ENCODE assay signal across 28 cellular contexts in the genomic region with DNA sequence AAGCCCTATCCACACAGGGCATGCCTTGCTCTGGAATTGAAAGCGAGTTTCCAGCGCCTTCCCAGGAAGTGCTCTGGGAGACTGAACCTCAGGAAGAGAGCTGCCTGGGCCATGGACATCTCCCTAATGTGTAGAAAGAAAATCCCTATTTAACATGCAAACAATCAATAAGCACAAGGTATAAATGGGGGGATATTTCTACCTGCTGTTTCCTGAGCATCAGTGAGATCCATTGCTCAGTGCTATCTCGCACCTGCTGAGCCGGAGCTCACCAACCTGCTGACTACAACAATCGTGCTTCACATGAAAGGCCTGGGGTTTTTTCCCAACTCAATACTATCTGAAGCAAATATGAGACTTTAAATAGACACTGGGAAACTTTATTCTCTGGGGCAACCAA.
"Had no signal": no experiment of that assay in that cellular context is flagged by ENCODE, and none has a peak within 500 bp of the region (broad histone marks: within the 10 kb centered on the region; RNA-seq: fewer than 3 reads in every experiment).

No MANE protein-coding gene starts in this region.

- H3K27me3 ChIP-seq: testis, thyroid gland, vagina had no signal

- H3K9ac ChIP-seq: parathyroid adenoma had no signal

- ATAC-seq: heart left ventricle; mucosa of descending colon; naive thymus-derived CD4-positive, alpha-beta T cell; natural killer cell treated with Interleukin-12 subunit alpha and Interleukin-12 subunit beta and Interleukin-15 and Interleukin-18, amount 100 ng/mL, for 72 hours; right cardiac atrium; sciatic nerve; stimulated activated memory B cell treated with anti-CD40 and anti-IgM and Interleukin-4, amounts not matched to agents 10 μg/mL and 1 μg/mL and 100 μg/mL, for 72 hours; stimulated activated naive CD8-positive, alpha-beta T cell treated with anti-CD3 and anti-CD28 coated beads, Interleukin-15, amount 100 ng/mL, for 72 hours had no signal

- H3K27ac ChIP-seq: heart left ventricle, left ventricle myocardium inferior, parathyroid adenoma, testis, thyroid gland, vagina had no signal

- DNase-seq: glutamatergic neuron; heart left ventricle; hypothalamus; immature natural killer cell; left ventricle myocardium inferior; midbrain; mucosa of descending colon; naive thymus-derived CD4-positive, alpha-beta T cell; nucleus accumbens; retina; right cardiac atrium; small intestine; stimulated activated CD4-positive, alpha-beta T cell treated with anti-CD3 and anti-CD28 coated beads, Interleukin-1b, Interleukin-23, amount 100 ng/mL, for 48 hours; stimulated activated CD4-positive, alpha-beta T cell treated with anti-CD3 and anti-CD28 coated beads, Interleukin-2, amount 100 ng/mL, for 48 hours; stimulated activated CD4-positive, alpha-beta T cell treated with anti-CD3 and anti-CD28 coated beads, Interleukin-4, amount 100 ng/mL, for 4 hours; stimulated activated CD8-positive, alpha-beta memory T cell treated with anti-CD3 and anti-CD28 coated beads, Interleukin-4, amount 100 ng/mL, for 48 hours; stimulated activated naive CD4-positive, alpha-beta T cell treated with Interleukin-2 at 50 U/mL for 16 hours; stimulated activated naive CD8-positive, alpha-beta T cell treated with anti-CD3 and anti-CD28 coated beads, Interleukin-15, amount 100 ng/mL, for 72 hours; testis; thyroid gland; trophoblast cell had no signal

- H3K36me3 ChIP-seq: heart left ventricle, left ventricle myocardium inferior, thyroid gland, vagina had no signal

- FAIRE-seq: islet of Langerhans, small intestine had no signal

- H3K4me1 ChIP-seq: heart left ventricle, left ventricle myocardium inferior, parathyroid adenoma, thyroid gland, vagina had no signal

- H3K9me3 ChIP-seq: heart left ventricle, left ventricle myocardium inferior, mucosa of descending colon, testis, thyroid gland, vagina had no signal

- H3K4me3 ChIP-seq: heart left ventricle, left ventricle myocardium inferior, lung, mucosa of descending colon, testis, thyroid gland, vagina had no signal
